Comparison of ENCODE assay signal across 8 cellular contexts in genomic region chr21:43938751-43939442, GRCh38.
DNase-seq lines count a peak whose midpoint lies in the region; ATAC-seq, FAIRE-seq and TF ChIP-seq lines count a peak whose summit lies in the region.

No MANE protein-coding gene starts in this region.

- peaks cover 0 to 2% (median 0%) of the 10 kb centered on the region in 4 experiments; a peak in 2 of 7 replicates for H3K4me1 ChIP-seq in H1 (replicated peaks in 1 of 4; ENCODE audit: control insufficient read depth in 3 of 4, insufficient read depth in 4 of 4, low read length in 3 of 4)

- no peaks in the 10 kb centered on the region for H3K36me3 ChIP-seq in H1 (ENCODE audit: control insufficient read depth in 2 of 4, insufficient read depth in 4 of 4, low read length in 3 of 4)

- H3K36me3 Mint-ChIP-seq in activated CD8-positive, alpha-beta T cell treated with anti-CD3 and anti-CD28 coated beads for 36 hours (ENCODE audit: low read depth) = peaks cover 7% of the 10 kb centered on the region

- intact Hi-C loops in activated CD8-positive, alpha-beta T cell treated with anti-CD3 and anti-CD28 coated beads for 36 hours (cut with micrococcal nuclease) = loop anchor here (10.0 kb wide), 1 partner anchor 124 kb away; no protein-coding TSS in a partner anchor

- H3K14ac ChIP-seq in H1 (ENCODE audit: insufficient read length) = no peak overlapping the region

- H3K27me3 ChIP-seq in H1 (replicated peaks in 1 of 4; ENCODE audit: control insufficient read depth in 3 of 4, extremely low read depth in 1 of 4, insufficient read depth in 3 of 4, low read length in 3 of 4) = no peaks in the 10 kb centered on the region; a peak in 1 of 7 replicates

- H4K91ac ChIP-seq in H1 (replicated peaks; ENCODE audit: insufficient read length, low read length) = no peak overlapping the region

- no peak overlapping the region for H2BK12ac ChIP-seq in H1 (ENCODE audit: low read depth, low read length)

- peak overlapping the region; percentile 51; the same call in 1 of the 2 replicates for H2AFZ ChIP-seq in H1 (ENCODE audit: low read length)

- no peak overlapping the region for H2BK15ac ChIP-seq in H1 (ENCODE audit: low read length)

- 25% methylated on average over 29 of the region's 30 CpGs; no CpG with 5 or more reads in 1 of the 2 experiments for WGBS in H1 (ENCODE audit: extremely low coverage in 1 of 2, insufficient coverage in 1 of 2, insufficient read length in 1 of 2, insufficient replicate concordance in 2 of 2, low coverage in 1 of 2, low lambda C conversion rate in 2 of 2, missing lambda C conversion rate in 1 of 2), 2 experiments

- CTCF ChIA-PET in activated CD8-positive, alpha-beta T cell treated with anti-CD3 and anti-CD28 coated beads for 36 hours (lab: Charles Lee) = interaction anchor here (0.6 to 6.3 kb wide), 30 partner anchors 8 to 149 kb away, joined by 3 to 36 read pairs (median 6); partner anchors contain the start of gene RRP1
- CTCF ChIA-PET in H1 (lab: Charles Lee; ENCODE audit: partially characterized antibody) = interaction anchor here (0.6 to 10.4 kb wide), 41 partner anchors 8 to 470 kb away, joined by 3 to 188 read pairs (median 5); no protein-coding TSS in a partner anchor

- peak overlapping the region in 1 of 2 experiments; percentile 57; a peak in 3 of 4 replicates for H3K4me2 ChIP-seq in H1 (ENCODE audit: insufficient read depth in 1 of 2, low read depth in 2 of 2, low read length in 2 of 2)

- H3K4me3 Mint-ChIP-seq in activated CD8-positive, alpha-beta T cell treated with anti-CD3 and anti-CD28 coated beads for 36 hours = peak overlapping the region; percentile 80

- TF ChIP-seq POLR2A in H1 (IDR thresholded peaks at IDR 0.05; ENCODE audit: control extremely low read depth in 1 of 2, low read depth in 2 of 2, low read length in 2 of 2) = no peak

- H3K18ac ChIP-seq in H1 (ENCODE audit: extremely low read depth, low read length) = peak overlapping the region; percentile 42; the same call in 1 of the 2 replicates

- H2AK5ac ChIP-seq in H1 (ENCODE audit: low read depth, low read length) = no peak overlapping the region

- H3K79me1 ChIP-seq in H1 (ENCODE audit: low read depth, low read length) = no peaks in the 10 kb centered on the region; the same call in 1 of the 2 replicates

- TF ChIP-seq CTCF in activated CD8-positive, alpha-beta T cell treated with anti-CD3 and anti-CD28 coated beads for 36 hours (IDR thresholded peaks at IDR 0.05) = peak; percentile 100
- peak in 2 of 3 experiments; percentile 99 to 100; a peak in 3 of 4 replicates for TF ChIP-seq CTCF in H1 (IDR thresholded peaks at IDR 0.05; ENCODE audit: control extremely low read depth in 1 of 3, insufficient read depth in 1 of 3, low read depth in 1 of 3, low read length in 3 of 3)

- H3K9me3 ChIP-seq in H1 (ENCODE audit: insufficient read depth in 2 of 2, low read depth in 1 of 2, low read length in 1 of 2) = no peaks in the 10 kb centered on the region

- peaks cover 18% of the 10 kb centered on the region for H3K4me1 Mint-ChIP-seq in activated CD8-positive, alpha-beta T cell treated with anti-CD3 and anti-CD28 coated beads for 36 hours (ENCODE audit: low read depth)

- no peaks in the 10 kb centered on the region for H3K79me2 ChIP-seq in H1 (ENCODE audit: control insufficient read depth in 1 of 2, insufficient read depth in 2 of 2, low read length in 2 of 2)

- peak overlapping the region; percentile 19; the same call in 1 of the 2 replicates for H2BK5ac ChIP-seq in H1 (ENCODE audit: low read depth, low read length)

- H3K27me3 Mint-ChIP-seq in activated CD8-positive, alpha-beta T cell treated with anti-CD3 and anti-CD28 coated beads for 36 hours = no peaks in the 10 kb centered on the region

- H3K23me2 ChIP-seq in H1 (ENCODE audit: low read depth, low read length) = no peaks in the 10 kb centered on the region; the same call in 1 of the 2 replicates

- no peak overlapping the region for H3K23ac ChIP-seq in H1 (ENCODE audit: insufficient read length)

- no peak overlapping the region for H3K9ac ChIP-seq in H1 (replicated peaks in 1 of 4; ENCODE audit: extremely low read depth in 1 of 4, low read depth in 3 of 4, low read length in 3 of 4)

- H3K4me3 ChIP-seq in H1 (ENCODE audit: extremely low read depth in 1 of 4, insufficient read depth in 2 of 4, low read depth in 3 of 4, low read length in 4 of 4) = 0 out of 8 replicates have a peak overlapping the region, but pooled peaks of 1 of the 4 experiments have one; percentile 21

- peak; percentile 85 to 90 for TF ChIP-seq RAD21 in H1 (IDR thresholded peaks at IDR 0.05 in 1 of 2, conservative IDR thresholded peaks at IDR 0.05 in 1 of 2; ENCODE audit: low read depth in 2 of 2, low read length in 2 of 2)

- TF ChIP-seq EP300 in H1 (IDR thresholded peaks at IDR 0.05; ENCODE audit: borderline replicate concordance in 1 of 2, low read depth in 2 of 2, low read length in 2 of 2) = 0 out of 3 replicates have a peak, but pooled peaks of 1 of the 2 experiments have one; percentile 40

- no peak overlapping the region for H3K27ac ChIP-seq in H1 (ENCODE audit: low read depth, low read length)

- DNase-seq in NCI-H748 (lab: John Stamatoyannopoulos, UW; ENCODE audit: unreplicated experiment) (peak; percentile 33), NCI-H748 treated with DMSO at 0.1 percent for 48 hours (lab: John Stamatoyannopoulos, UW) (no peak), NCI-H226 (peak; percentile 41), H1 (ENCODE audit: low read depth in 1 of 2, low spot score in 2 of 2) (peak; percentile 49 to 96), middle frontal gyrus (ENCODE audit: extremely low spot score, low spot score) (peak; percentile 25)
- peak; percentile 94 for DNase-seq in activated CD8-positive, alpha-beta T cell treated with anti-CD3 and anti-CD28 coated beads for 36 hours
- DNase-seq in stimulated activated CD8-positive, alpha-beta memory T cell treated with anti-CD3 and anti-CD28 coated beads, Interleukin-2, amount 100 ng/mL, for 1 hour (ENCODE audit: low read depth in 2 of 2) = peak; percentile 74 to 87

- H4K5ac ChIP-seq in H1 (ENCODE audit: insufficient read length, low read depth, low read length) = no peak overlapping the region

- ATAC-seq in HG02852 (IDR thresholded peaks at IDR 0.05; ENCODE audit: unreplicated experiment) = peak; percentile 77
- peak; percentile 99 for ATAC-seq in activated CD8-positive, alpha-beta T cell treated with anti-CD3 and anti-CD28 coated beads for 36 hours

- H4K20me1 ChIP-seq in H1 (replicated peaks in 1 of 2; ENCODE audit: control insufficient read depth in 1 of 2, insufficient read depth in 2 of 2, low read length in 2 of 2) = peaks cover 0 to 1% of the 10 kb centered on the region in 2 experiments

- H2BK120ac ChIP-seq in H1 (replicated peaks; ENCODE audit: low read depth, low read length) = no peak overlapping the region

- POLR2A ChIA-PET in activated CD8-positive, alpha-beta T cell treated with anti-CD3 and anti-CD28 coated beads for 36 hours (lab: Charles Lee) = interaction anchor here (1.0 to 1.5 kb wide), 3 partner anchors 10 to 138 kb away, joined by 3 to 7 read pairs (median 3); no protein-coding TSS in a partner anchor
- POLR2A ChIA-PET in H1 (lab: Charles Lee; ENCODE audit: partially characterized antibody) = no interaction called here

- no peak overlapping the region for H3K56ac ChIP-seq in H1 (replicated peaks; ENCODE audit: insufficient read length, low read depth, low read length)

- peak overlapping the region; percentile 82 for H4K8ac ChIP-seq in H1 (ENCODE audit: extremely low read depth, insufficient read depth, low read length)

- H3K4ac ChIP-seq in H1 (replicated peaks; ENCODE audit: insufficient read length, low read depth, low read length) = no peak overlapping the region

- H2BK20ac ChIP-seq in H1 (ENCODE audit: low read length) = no peak overlapping the region

- peak overlapping the region; percentile 86 for H3K27ac Mint-ChIP-seq in activated CD8-positive, alpha-beta T cell treated with anti-CD3 and anti-CD28 coated beads for 36 hours

- peak; percentile 13 for FAIRE-seq in H1 (lab: Jason Lieb, UNC)

- H3K9me3 Mint-ChIP-seq in activated CD8-positive, alpha-beta T cell treated with anti-CD3 and anti-CD28 coated beads for 36 hours = no peaks in the 10 kb centered on the region

TF ChIP-seq in H1, 55 proteins besides CTCF, POLR2A, EP300 and RAD21 (continues in another document):
- TF ChIP-seq CHD2 (IDR thresholded peaks at IDR 0.05; ENCODE audit: low read length) (no peak), TAF1 (IDR thresholded peaks at IDR 0.05; ENCODE audit: low read depth, low read length) (no peak), SIX5 (IDR thresholded peaks at IDR 0.05; ENCODE audit: low read depth, low read length) (no peak), HDAC2 (IDR thresholded peaks at IDR 0.05; ENCODE audit: borderline replicate concordance in 1 of 2, low read depth in 2 of 2, low read length in 2 of 2) (peak in 1 of 2 experiments; percentile 84; a peak in 1 of 4 replicates), KDM1A (IDR thresholded peaks at IDR 0.05; ENCODE audit: borderline replicate concordance, low read length) (no peak), GTF2F1 (IDR thresholded peaks at IDR 0.05; ENCODE audit: borderline replicate concordance, low read depth, low read length) (no peak), EZH2 (IDR thresholded peaks at IDR 0.05; ENCODE audit: low read depth, low read length, severe bottlenecking) (no peak), ATF2 (IDR thresholded peaks at IDR 0.05; ENCODE audit: low read length) (no peak), SP1 (IDR thresholded peaks at IDR 0.05; ENCODE audit: low read depth, low read length) (peak; percentile 65; the same call in 1 of the 2 replicates), SP2 (IDR thresholded peaks at IDR 0.05; ENCODE audit: low read length) (no peak), SIRT6 (IDR thresholded peaks at IDR 0.05; ENCODE audit: low read length) (no peak), CHD1 (IDR thresholded peaks at IDR 0.05; ENCODE audit: low read depth, low read length) (no peak), YY1 (IDR thresholded peaks at IDR 0.05; ENCODE audit: low read depth, low read length) (0 out of 2 replicates have a peak, but pooled peaks have one; percentile 16), SRF (IDR thresholded peaks at IDR 0.05; ENCODE audit: low read depth, low read length) (peak; percentile 37; the same call in 1 of the 2 replicates), SP4 (IDR thresholded peaks at IDR 0.05; ENCODE audit: low read length) (peak; percentile 54; the same call in 1 of the 2 replicates), TBP (IDR thresholded peaks at IDR 0.05; ENCODE audit: low read depth, low read length) (no peak)
